In genomic region chr3:114706591-114707224, GRCh38 we compare ENCODE assay signal across 1 cellular context.
TF ChIP-seq lines count a peak whose summit lies in the region.

No MANE protein-coding gene starts in this region.

TF ChIP-seq in HepG2, 621 proteins besides CTCF, POLR2A, EP300 and RAD21 (continued from another document and continues in another):
- TF ChIP-seq ZXDC (CRISPR knock-in tag; IDR thresholded peaks at IDR 0.05): no peak
- no peak for TF ChIP-seq SNAPC4 (CRISPR knock-in tag; IDR thresholded peaks at IDR 0.05)
- 0 out of 2 replicates have a peak, but pooled peaks have one; percentile 27 for TF ChIP-seq CCDC6 (CRISPR knock-in tag; IDR thresholded peaks at IDR 0.05)
- TF ChIP-seq ZMYM4 (CRISPR knock-in tag; IDR thresholded peaks at IDR 0.05): peak; percentile 89
- peak; percentile 46; the same call in 1 of the 2 replicates for TF ChIP-seq ZNF652 (CRISPR knock-in tag; IDR thresholded peaks at IDR 0.05; ENCODE audit: borderline replicate concordance, low read depth)
- TF ChIP-seq SNAPC5 (CRISPR knock-in tag; IDR thresholded peaks at IDR 0.05; ENCODE audit: borderline replicate concordance): no peak
- no peak for TF ChIP-seq ZFP90 (CRISPR knock-in tag; IDR thresholded peaks at IDR 0.05; ENCODE audit: borderline replicate concordance)
- TF ChIP-seq ZNF576 (CRISPR knock-in tag; IDR thresholded peaks at IDR 0.05): no peak
- no peak for TF ChIP-seq ZNF775 (CRISPR knock-in tag; IDR thresholded peaks at IDR 0.05; ENCODE audit: borderline replicate concordance)
- TF ChIP-seq ZNF710 (CRISPR knock-in tag; IDR thresholded peaks at IDR 0.05; ENCODE audit: borderline replicate concordance): peak; percentile 63; the same call in 1 of the 2 replicates
- no peak for TF ChIP-seq PCBP1 (IDR thresholded peaks at IDR 0.05; ENCODE audit: borderline replicate concordance, low read depth, low read length)
- no peak for TF ChIP-seq ZNF530 (CRISPR knock-in tag; IDR thresholded peaks at IDR 0.05; ENCODE audit: low read depth)
- TF ChIP-seq PRMT3 (CRISPR knock-in tag; IDR thresholded peaks at IDR 0.05; ENCODE audit: borderline replicate concordance, low read depth): no peak
- TF ChIP-seq CC2D1A (CRISPR knock-in tag; IDR thresholded peaks at IDR 0.05): no peak
- no peak for TF ChIP-seq SRSF9 (IDR thresholded peaks at IDR 0.05; ENCODE audit: borderline replicate concordance, insufficient read depth, low read depth, low read length, poor library complexity, severe bottlenecking)
- no peak for TF ChIP-seq PAF1 (CRISPR knock-in tag; IDR thresholded peaks at IDR 0.05)
- TF ChIP-seq CEBPB (IDR thresholded peaks at IDR 0.05; ENCODE audit: borderline replicate concordance, low read depth, low read length): no peak
- no peak for TF ChIP-seq THAP7 (CRISPR knock-in tag; IDR thresholded peaks at IDR 0.05)
- no peak for TF ChIP-seq IRF9 (CRISPR knock-in tag; IDR thresholded peaks at IDR 0.05; ENCODE audit: borderline replicate concordance)
- TF ChIP-seq MYNN (CRISPR knock-in tag; IDR thresholded peaks at IDR 0.05; ENCODE audit: low read depth): no peak
- peak; percentile 51; the same call in 1 of the 2 replicates for TF ChIP-seq FOXK2 (IDR thresholded peaks at IDR 0.05)
- no peak for TF ChIP-seq NR3C1 (CRISPR knock-in tag; IDR thresholded peaks at IDR 0.05)
- TF ChIP-seq NFIC (IDR thresholded peaks at IDR 0.05; ENCODE audit: low read length): peak; percentile 74
- no peak for TF ChIP-seq ZNF781 (CRISPR knock-in tag; IDR thresholded peaks at IDR 0.05; ENCODE audit: borderline replicate concordance, not compliant biosample characterization)
- no peak for TF ChIP-seq E2F5 (CRISPR knock-in tag; conservative IDR thresholded peaks at IDR 0.05)
- peak; percentile 90 for TF ChIP-seq SIX4 (CRISPR knock-in tag; IDR thresholded peaks at IDR 0.05)
- TF ChIP-seq KLF15 (CRISPR knock-in tag; IDR thresholded peaks at IDR 0.05; ENCODE audit: borderline replicate concordance): no peak
- TF ChIP-seq MIER3 (CRISPR knock-in tag; IDR thresholded peaks at IDR 0.05; ENCODE audit: borderline replicate concordance): peak; percentile 87; the same call in 1 of the 2 replicates
- peak; percentile 91; the same call in 1 of the 2 replicates for TF ChIP-seq GATA4 (IDR thresholded peaks at IDR 0.05; ENCODE audit: borderline replicate concordance, low read depth)
- no peak for TF ChIP-seq ZFP36L2 (CRISPR knock-in tag; IDR thresholded peaks at IDR 0.05)
- peak; percentile 97 for TF ChIP-seq ATF2 (CRISPR knock-in tag; IDR thresholded peaks at IDR 0.05)
- TF ChIP-seq ZBTB25 (CRISPR knock-in tag; IDR thresholded peaks at IDR 0.05): peak; percentile 44; the same call in 1 of the 2 replicates
- TF ChIP-seq KDM6A (CRISPR knock-in tag; IDR thresholded peaks at IDR 0.05; ENCODE audit: low read depth): 0 out of 2 replicates have a peak, but pooled peaks have one; percentile 61
- TF ChIP-seq ATF7-NPFF (CRISPR knock-in tag; IDR thresholded peaks at IDR 0.05; ENCODE audit: low read depth): no peak
- TF ChIP-seq CREM (IDR thresholded peaks at IDR 0.05): peak; percentile 78
- no peak for TF ChIP-seq CREM (CRISPR knock-in tag; IDR thresholded peaks at IDR 0.05)
- TF ChIP-seq KLF6 (CRISPR knock-in tag; IDR thresholded peaks at IDR 0.05): 0 out of 2 replicates have a peak, but pooled peaks have one; percentile 49
